9 cellular contexts compared by ENCODE assay signal in genomic region chr5:135565691-135566421, GRCh38. TPM values are rescaled to one million over a fixed set of nuclear protein-coding genes. Genes with fewer than 3 reads are reported as not detected.
DNase-seq lines count a peak whose midpoint lies in the region; ATAC-seq and TF ChIP-seq lines count a peak whose summit lies in the region.
"Had no signal": no experiment of that assay in that cellular context is flagged by ENCODE, and none has a peak within 500 bp of the region (broad histone marks: within the 10 kb centered on the region; RNA-seq: fewer than 3 reads in every experiment).

No MANE protein-coding gene starts in this region.

- H3K4me1 Mint-ChIP-seq in activated T-cell treated with anti-CD3 and anti-CD28 coated beads, Interleukin-2, amount 50 U/mL, for 4 hours (ENCODE audit: low read depth), result peaks cover 6% of the 10 kb centered on the region

- DNase-seq in DMS53 treated with DMSO at 0.1 percent for 48 hours (lab: John Stamatoyannopoulos, UW; ENCODE audit: unreplicated experiment) (peak; percentile 40), OCI-LY7 (ENCODE audit: low spot score) (peak; percentile 49), fibroblast of the aortic adventitia (ENCODE audit: low read depth) (peak; percentile 62), thoracic aorta (ENCODE audit: low spot score) (peak; percentile 16)
- DNase-seq in activated T-cell treated with anti-CD3 and anti-CD28 coated beads, Interleukin-2, amount 50 U/mL, for 4 hours, result peak; percentile 53

- POLR2A ChIA-PET in OCI-LY7 (lab: Charles Lee), result interaction anchor here (0.8 kb wide), 1 partner anchor 912 kb away, joined by 3 read pairs; no protein-coding TSS in a partner anchor

- no peaks in the 10 kb centered on the region for H3K9me2 ChIP-seq in OCI-LY7 (ENCODE audit: insufficient read depth, low read length)

- no TSS peak for BruUV-seq in OCI-LY7 (replicated peaks; lab: Mats Ljungman, UMichigan)

- peaks cover 7% of the 10 kb centered on the region for H3K27me3 Mint-ChIP-seq in activated T-cell treated with anti-CD3 and anti-CD28 coated beads, Interleukin-2, amount 50 U/mL, for 4 hours (ENCODE audit: low read depth)

- ATAC-seq in HG03103 (IDR thresholded peaks at IDR 0.05; ENCODE audit: low read depth, unreplicated experiment) (peak; percentile 77), thoracic aorta (ENCODE audit: insufficient number of reproducible peaks, low FRiP score, low read depth) (no peak), HG03135 (IDR thresholded peaks at IDR 0.05; ENCODE audit: unreplicated experiment) (no peak)
- peak; percentile 56 to 69 for ATAC-seq in activated T-cell treated with anti-CD3 and anti-CD28 coated beads, Interleukin-2, amount 50 U/mL, for 4 hours

- H3K27me3 ChIP-seq in neutrophil (peaks cover 37% of the 10 kb centered on the region), thoracic aorta (replicated peaks; ENCODE audit: insufficient read depth) (no peaks in the 10 kb centered on the region)

- H3K36me3 ChIP-seq in OCI-LY7 (ENCODE audit: insufficient read depth, low read length) (no peaks in the 10 kb centered on the region), neutrophil (no peaks in the 10 kb centered on the region), thoracic aorta (no peaks in the 10 kb centered on the region)

- no peak overlapping the region for H2AFZ ChIP-seq in OCI-LY7 (ENCODE audit: low read length)

- H3K4me3 Mint-ChIP-seq in activated T-cell treated with anti-CD3 and anti-CD28 coated beads, Interleukin-2, amount 50 U/mL, for 4 hours, result no peak overlapping the region

- no peaks in the 10 kb centered on the region for H4K20me1 ChIP-seq in OCI-LY7 (ENCODE audit: insufficient read depth, low read length)

- H3K4me3 ChIP-seq in OCI-LY7 (ENCODE audit: low read depth, low read length, poor library complexity, severe bottlenecking) (no peak overlapping the region), fibroblast of the aortic adventitia (ENCODE audit: low read depth, low read length) (no peak overlapping the region), neutrophil (ENCODE audit: low read depth in 1 of 2, low read length in 1 of 2) (no peak overlapping the region), thoracic aorta (no peak overlapping the region)

- TF ChIP-seq CTCF in OCI-LY7 (conservative IDR thresholded peaks at IDR 0.05; ENCODE audit: low read length) (peak; percentile 93), fibroblast of the aortic adventitia (IDR thresholded peaks at IDR 0.05; ENCODE audit: insufficient read depth, low read length) (peak; percentile 96), neutrophil (IDR thresholded peaks at IDR 0.05) (peak; percentile 36), thoracic aorta (IDR thresholded peaks at IDR 0.05) (peak; percentile 67)

- intact Hi-C loops in OCI-LY7 (cut with micrococcal nuclease; ENCODE audit: unreplicated experiment), result no loop called here

- H3K27ac ChIP-seq in OCI-LY7 (ENCODE audit: low read depth, low read length, poor library complexity, severe bottlenecking) (no peak overlapping the region), neutrophil (no peak overlapping the region), thoracic aorta (no peak overlapping the region)

- H3K9me3 Mint-ChIP-seq in activated T-cell treated with anti-CD3 and anti-CD28 coated beads, Interleukin-2, amount 50 U/mL, for 4 hours, result no peaks in the 10 kb centered on the region

- H3K9me3 ChIP-seq in OCI-LY7 (ENCODE audit: low read length) (no peaks in the 10 kb centered on the region), neutrophil (no peaks in the 10 kb centered on the region), thoracic aorta (no peaks in the 10 kb centered on the region)

- CTCF ChIA-PET in OCI-LY7 (lab: Charles Lee; ENCODE audit: unreplicated experiment), result interaction anchor here (0.6 to 1.9 kb wide), 3 partner anchors 15 to 325 kb away, joined by 3 to 7 read pairs (median 6); no protein-coding TSS in a partner anchor

- H3K4me1 ChIP-seq in OCI-LY7 (ENCODE audit: insufficient read depth, low read length, poor library complexity, severe bottlenecking) (no peaks in the 10 kb centered on the region), neutrophil (ENCODE audit: control insufficient read depth in 1 of 2, insufficient read depth in 1 of 2, low read depth in 1 of 2, low read length in 1 of 2) (no peaks in the 10 kb centered on the region), thoracic aorta (ENCODE audit: control insufficient read depth in 1 of 2, low read depth in 2 of 2) (peaks cover 0 to 2% of the 10 kb centered on the region in 2 donors)

- H3K4me2 ChIP-seq in OCI-LY7 (ENCODE audit: low read length), result no peak overlapping the region

- H3K36me3 Mint-ChIP-seq in activated T-cell treated with anti-CD3 and anti-CD28 coated beads, Interleukin-2, amount 50 U/mL, for 4 hours (ENCODE audit: insufficient read depth), result no peaks in the 10 kb centered on the region

- H3K79me2 ChIP-seq in OCI-LY7 (ENCODE audit: insufficient read depth, low read depth, low read length), result no peaks in the 10 kb centered on the region

RNA-seq across cellular contexts. Expression of gene CXCL14, which starts 12.9 kb away (rescaled TPM):
- not detected in 2 replicates for total RNA-seq in OCI-LY7 (2014; rRNA removed; shearing (Covaris generic))
- total RNA-seq in OCI-LY7 (2022), result not detected in 2 replicates
- not detected for total RNA-seq in activated T-cell treated with anti-CD3 and anti-CD28 coated beads, Interleukin-2, amount 50 U/mL, for 4 hours
- 0.18 and 0.33 TPM in 2 replicates for total RNA-seq in fibroblast of the aortic adventitia (ENCODE audit: low replicate concordance)
- 10 to 100 TPM; 27.5 to 28.7 TPM for total RNA-seq in thoracic aorta
- total RNA-seq: activated CD8-positive, alpha-beta memory T cell treated with anti-CD3 and anti-CD28 coated beads for 36 hours had no signal

RNA-seq across cellular contexts. Expression of gene NEUROG1, which starts 30.1 kb away (rescaled TPM):
- not detected in 2 replicates for total RNA-seq in OCI-LY7 (2014; rRNA removed; shearing (Covaris generic))
- total RNA-seq in OCI-LY7 (2022), result not detected in 2 replicates
- total RNA-seq in activated T-cell treated with anti-CD3 and anti-CD28 coated beads, Interleukin-2, amount 50 U/mL, for 4 hours, result not detected
- total RNA-seq in fibroblast of the aortic adventitia (ENCODE audit: low replicate concordance), result not detected in 2 replicates
- not detected for total RNA-seq in thoracic aorta
- total RNA-seq: activated CD8-positive, alpha-beta memory T cell treated with anti-CD3 and anti-CD28 coated beads for 36 hours had no signal

Comparison
In these comparisons a context has a peak if more than half of its experiments do, and no peak if none do; other contexts are left out.
1. ATAC-seq: peak in HG03103 (single experiment) and activated T-cell treated with anti-CD3 and anti-CD28 coated beads, Interleukin-2, amount 50 U/mL, for 4 hours (2 of 2); none in thoracic aorta (single experiment) and HG03135 (single experiment).
2. CTCF ChIP-seq: peak in every context shown above with its lines; median percentile 96 in fibroblast of the aortic adventitia; 93 in OCI-LY7; 67 in thoracic aorta; 36 in neutrophil.
3. RNA of gene CXCL14, which starts 12.9 kb away (total RNA-seq): 27.5 to 28.7 TPM in thoracic aorta; 0.18 to 0.33 TPM in fibroblast of the aortic adventitia, not detected in OCI-LY7 and not detected in activated T-cell treated with anti-CD3 and anti-CD28 coated beads, Interleukin-2, amount 50 U/mL, for 4 hours; every median in the first group is over 10 times any median in the second.
4. Peak in every context shown above with its lines, with median percentiles within 50 percentile points of each other: DNase-seq.